21 cellular contexts compared by ENCODE assay signal in genomic region chr9:134125413-134126095, GRCh38. TPM values are rescaled to one million over a fixed set of nuclear protein-coding genes. Genes with fewer than 3 reads are reported as not detected.
DNase-seq lines count a peak whose midpoint lies in the region; ATAC-seq, FAIRE-seq and TF ChIP-seq lines count a peak whose summit lies in the region.
"Had no signal": no experiment of that assay in that cellular context is flagged by ENCODE, and none has a peak within 500 bp of the region (broad histone marks: within the 10 kb centered on the region; RNA-seq: fewer than 3 reads in every experiment).

No MANE protein-coding gene starts in this region.

- H2BK120ac ChIP-seq in H1 (replicated peaks; ENCODE audit: low read depth, low read length): no peak overlapping the region
- no peak overlapping the region for H2BK120ac ChIP-seq in mesenchymal stem cell (ENCODE audit: low read depth, low read length)

- TF ChIP-seq RAD21 in H1 (IDR thresholded peaks at IDR 0.05 in 1 of 2, conservative IDR thresholded peaks at IDR 0.05 in 1 of 2; ENCODE audit: low read depth in 2 of 2, low read length in 2 of 2): no peak

- H3K4me1 Mint-ChIP-seq in nephron progenitor cell: peaks cover 11% of the 10 kb centered on the region
- H3K4me1 Mint-ChIP-seq: CD4-positive, CD25-positive, alpha-beta regulatory T cell had no signal

- POLR2A ChIA-PET in H1 (lab: Charles Lee; ENCODE audit: partially characterized antibody): interaction anchor here (0.6 to 2.0 kb wide), 4 partner anchors 10 to 60 kb away, joined by 3 to 11 read pairs (median 3); partner anchors contain the start of gene WDR5

- H3K27ac ChIP-seq in H1 (ENCODE audit: low read depth, low read length): no peak overlapping the region
- no peak overlapping the region for H3K27ac ChIP-seq in mesenchymal stem cell (ENCODE audit: low read length, poor library complexity, severe bottlenecking)

- H3K9ac ChIP-seq in H1 (replicated peaks in 1 of 4; ENCODE audit: extremely low read depth in 1 of 4, low read depth in 3 of 4, low read length in 3 of 4) (no peak overlapping the region), mesenchymal stem cell (ENCODE audit: low read length) (no peak overlapping the region)

- no peak overlapping the region for H4K91ac ChIP-seq in H1 (replicated peaks; ENCODE audit: insufficient read length, low read length)
- H4K91ac ChIP-seq in mesenchymal stem cell (ENCODE audit: low read length): no peak overlapping the region

- CTCF ChIA-PET in H1 (lab: Charles Lee; ENCODE audit: partially characterized antibody): interaction anchor here (1.7 kb wide), 1 partner anchor 26 kb away, joined by 5 read pairs; no protein-coding TSS in a partner anchor

- H3K4me3 Mint-ChIP-seq in nephron progenitor cell: no peak overlapping the region
- H3K4me3 Mint-ChIP-seq: CD4-positive, CD25-positive, alpha-beta regulatory T cell had no signal

- no peak overlapping the region for H2AFZ ChIP-seq in H1 (ENCODE audit: low read length)
- no peak overlapping the region for H2AFZ ChIP-seq in mesenchymal stem cell (ENCODE audit: low read depth, low read length)

- no peak overlapping the region for H3K4me2 ChIP-seq in H1 (ENCODE audit: insufficient read depth in 1 of 2, low read depth in 2 of 2, low read length in 2 of 2)
- no peak overlapping the region for H3K4me2 ChIP-seq in mesenchymal stem cell (ENCODE audit: low read length, poor library complexity, severe bottlenecking)

- peak; percentile 41 for DNase-seq in Right ventricle myocardium superior
- DNase-seq in left cardiac atrium: no peak
- no peak for DNase-seq in H1 (ENCODE audit: low read depth in 1 of 2, low spot score in 2 of 2)
- no peak for DNase-seq in nephron progenitor cell
- DNase-seq in mesenchymal stem cell: no peak
- DNase-seq in NCI-H2171 treated with DMSO at 0.1 percent for 48 hours (lab: John Stamatoyannopoulos, UW): no peak
- no peak for DNase-seq in head of caudate nucleus
- DNase-seq: CD4-positive, CD25-positive, alpha-beta regulatory T cell; DMS79; Kasumi-1; NCI-H1417; NCI-H2029; NCI-H2227 treated with DMSO at 0.1 percent for 48 hours; NCI-H524 treated with DMSO at 0.1 percent for 48 hours; NK-92 treated with Interleukin-12 subunit alpha and Interleukin-12 subunit beta, amount 100 ng/mL, for 24 hours; OCI-M1 had no signal

- no peak overlapping the region for H3K23ac ChIP-seq in H1 (ENCODE audit: insufficient read length)
- H3K23ac ChIP-seq in mesenchymal stem cell (ENCODE audit: low read length in 2 of 2): peak overlapping the region in 1 of 2 experiments; percentile 64

- H2AK5ac ChIP-seq in H1 (ENCODE audit: low read depth, low read length): peak overlapping the region; percentile 28; the same call in 1 of the 2 replicates
- H2AK5ac ChIP-seq in mesenchymal stem cell (ENCODE audit: low read length, severe bottlenecking): no peak overlapping the region

- no peak overlapping the region for H4K8ac ChIP-seq in H1 (ENCODE audit: extremely low read depth, insufficient read depth, low read length)
- no peak overlapping the region for H4K8ac ChIP-seq in mesenchymal stem cell (ENCODE audit: low read length)

- H3K27me3 ChIP-seq in H1 (replicated peaks in 1 of 4; ENCODE audit: control insufficient read depth in 3 of 4, extremely low read depth in 1 of 4, insufficient read depth in 3 of 4, low read length in 3 of 4) (no peaks in the 10 kb centered on the region), mesenchymal stem cell (ENCODE audit: control insufficient read depth in 1 of 2, insufficient read depth in 1 of 2, low read length in 2 of 2) (peaks cover 10 to 26% of the 10 kb centered on the region in 2 experiments)

- 0 out of 7 replicates have a peak, but pooled peaks cover 0 to 3% (median 0%) of the 10 kb centered on the region in 4 experiments for H3K4me1 ChIP-seq in H1 (replicated peaks in 1 of 4; ENCODE audit: control insufficient read depth in 3 of 4, insufficient read depth in 4 of 4, low read length in 3 of 4)
- peaks cover 6% of the 10 kb centered on the region for H3K4me1 ChIP-seq in mesenchymal stem cell (ENCODE audit: control insufficient read depth, insufficient read depth, low read depth, low read length)

- H3K27me3 Mint-ChIP-seq in nephron progenitor cell (ENCODE audit: low read depth, poor library complexity): peaks cover 12% of the 10 kb centered on the region
- H3K27me3 Mint-ChIP-seq: CD4-positive, CD25-positive, alpha-beta regulatory T cell had no signal

- H3K4me3 ChIP-seq in H1 (ENCODE audit: extremely low read depth in 1 of 4, insufficient read depth in 2 of 4, low read depth in 3 of 4, low read length in 4 of 4) (no peak overlapping the region), mesenchymal stem cell (ENCODE audit: insufficient read depth in 1 of 2, low read depth in 1 of 2, low read length in 2 of 2) (no peak overlapping the region)

- H3K9me3 ChIP-seq in H1 (ENCODE audit: insufficient read depth in 2 of 2, low read depth in 1 of 2, low read length in 1 of 2) (no peaks in the 10 kb centered on the region), mesenchymal stem cell (ENCODE audit: control insufficient read depth, low read length) (no peaks in the 10 kb centered on the region)

- no peak overlapping the region for H2BK5ac ChIP-seq in H1 (ENCODE audit: low read depth, low read length)
- H2BK5ac ChIP-seq in mesenchymal stem cell (ENCODE audit: low read depth, low read length, poor library complexity, severe bottlenecking): no peak overlapping the region

- H2BK20ac ChIP-seq in H1 (ENCODE audit: low read length): no peak overlapping the region

- H3K4ac ChIP-seq in H1 (replicated peaks; ENCODE audit: insufficient read length, low read depth, low read length): no peak overlapping the region
- H3K4ac ChIP-seq in mesenchymal stem cell (ENCODE audit: low read depth in 1 of 2, low read length in 2 of 2): no peak overlapping the region

- TF ChIP-seq POLR2A in H1 (IDR thresholded peaks at IDR 0.05; ENCODE audit: control extremely low read depth in 1 of 2, low read depth in 2 of 2, low read length in 2 of 2): no peak

- intact Hi-C loops in Right ventricle myocardium superior (cut with DNase I): no loop called here
- intact Hi-C loops in left cardiac atrium (cut with DNase I): no loop called here
- intact Hi-C loops in head of caudate nucleus (cut with DNase I): no loop called here

- 84% methylated on average over 15 of the region's 16 CpGs; no CpG with 5 or more reads in 1 of the 2 experiments for WGBS in H1 (ENCODE audit: extremely low coverage in 1 of 2, insufficient coverage in 1 of 2, insufficient read length in 1 of 2, insufficient replicate concordance in 2 of 2, low coverage in 1 of 2, low lambda C conversion rate in 2 of 2, missing lambda C conversion rate in 1 of 2), 2 experiments
- 88% methylated on average over 15 of the region's 16 CpGs for WGBS in mesenchymal stem cell

- H3K9me3 Mint-ChIP-seq in nephron progenitor cell: peaks cover 10% of the 10 kb centered on the region
- H3K9me3 Mint-ChIP-seq: CD4-positive, CD25-positive, alpha-beta regulatory T cell had no signal

- no peaks in the 10 kb centered on the region for H3K36me3 Mint-ChIP-seq in nephron progenitor cell (ENCODE audit: low read depth)
- H3K36me3 Mint-ChIP-seq: CD4-positive, CD25-positive, alpha-beta regulatory T cell had no signal

- H3K79me2 ChIP-seq in H1 (ENCODE audit: control insufficient read depth in 1 of 2, insufficient read depth in 2 of 2, low read length in 2 of 2): no peaks in the 10 kb centered on the region

- no peak overlapping the region for H3K56ac ChIP-seq in H1 (replicated peaks; ENCODE audit: insufficient read length, low read depth, low read length)

- no peak for FAIRE-seq in H1 (lab: Jason Lieb, UNC)
- FAIRE-seq: GM12891, H54 had no signal

- H4K20me1 ChIP-seq in H1 (replicated peaks in 1 of 2; ENCODE audit: control insufficient read depth in 1 of 2, insufficient read depth in 2 of 2, low read length in 2 of 2): no peaks in the 10 kb centered on the region

- H3K27ac Mint-ChIP-seq in nephron progenitor cell: peak overlapping the region; percentile 67
- H3K27ac Mint-ChIP-seq: CD4-positive, CD25-positive, alpha-beta regulatory T cell had no signal

- TF ChIP-seq CTCF in H1 (IDR thresholded peaks at IDR 0.05; ENCODE audit: control extremely low read depth in 1 of 3, insufficient read depth in 1 of 3, low read depth in 1 of 3, low read length in 3 of 3) (no peak), nephron progenitor cell (IDR thresholded peaks at IDR 0.05) (no peak)

- H3K36me3 ChIP-seq in H1 (ENCODE audit: control insufficient read depth in 2 of 4, insufficient read depth in 4 of 4, low read length in 3 of 4) (no peaks in the 10 kb centered on the region), mesenchymal stem cell (ENCODE audit: control insufficient read depth in 1 of 2, insufficient read depth in 2 of 2, low read depth in 1 of 2, low read length in 2 of 2) (peaks cover 0 to 3% of the 10 kb centered on the region in 2 experiments)

- no peak overlapping the region for H4K5ac ChIP-seq in H1 (ENCODE audit: insufficient read length, low read depth, low read length)

- H2BK12ac ChIP-seq in H1 (ENCODE audit: low read depth, low read length) (0 out of 2 replicates have a peak overlapping the region, but pooled peaks have one; percentile 68), mesenchymal stem cell (ENCODE audit: low read length in 2 of 2) (no peak overlapping the region)

- no peak for TF ChIP-seq EP300 in H1 (IDR thresholded peaks at IDR 0.05; ENCODE audit: borderline replicate concordance in 1 of 2, low read depth in 2 of 2, low read length in 2 of 2)

- H3K79me1 ChIP-seq in H1 (ENCODE audit: low read depth, low read length) (no peaks in the 10 kb centered on the region), mesenchymal stem cell (replicated peaks; ENCODE audit: low read length, poor library complexity, severe bottlenecking) (no peaks in the 10 kb centered on the region)

- H3K18ac ChIP-seq in H1 (ENCODE audit: extremely low read depth, low read length) (no peak overlapping the region), mesenchymal stem cell (ENCODE audit: low read depth in 1 of 2, low read length in 2 of 2) (no peak overlapping the region)

- H3K14ac ChIP-seq in H1 (ENCODE audit: insufficient read length) (no peak overlapping the region), mesenchymal stem cell (ENCODE audit: low read length in 2 of 2) (peak overlapping the region in 1 of 2 experiments; percentile 28)

- ATAC-seq in Right ventricle myocardium superior (ENCODE audit: poor library complexity): no peak
- ATAC-seq in left cardiac atrium: no peak
- ATAC-seq in GM19035 (IDR thresholded peaks at IDR 0.05; ENCODE audit: unreplicated experiment): no peak

- no peaks in the 10 kb centered on the region for H3K23me2 ChIP-seq in H1 (ENCODE audit: low read depth, low read length)

- H2BK15ac ChIP-seq in H1 (ENCODE audit: low read length) (peak overlapping the region; percentile 61; the same call in 1 of the 2 replicates), mesenchymal stem cell (ENCODE audit: low read depth, poor library complexity, severe bottlenecking) (no peak overlapping the region)

RNA-seq across cellular contexts. Expression of gene WDR5, which starts 10.3 kb away (rescaled TPM):
- 17.5 TPM for total RNA-seq in Right ventricle myocardium superior
- 10 to 100 TPM; 16.0 to 20.3 TPM for total RNA-seq in left cardiac atrium
- 68.1 and 69.7 TPM in 2 replicates for total RNA-seq in H1 (2021; fragmentation: NEBNext Ultra II Directional; extraction: Animal tissue kit (Norgen Biotek cat#: 25700))
- polyA plus RNA-seq in H1 (2011; rRNA removed): 38.4 and 60.6 TPM in 2 replicates
- polyA plus RNA-seq in H1 (2011; cell fraction: cytosol; rRNA removed): 56.9 TPM
- 76.4 TPM for polyA plus RNA-seq in H1 (2011; cell fraction: nucleus; rRNA removed)
- 42.0 to 58.2 TPM (median 56.5 TPM) in 4 replicates for polyA plus RNA-seq in H1 (2012, experiment 1 of 2)
- polyA plus RNA-seq in H1 (2012, experiment 2 of 2): 44.3 TPM
- 35.2 TPM for polyA plus RNA-seq in H1 (2013, experiment 1 of 2)
- 36.8 TPM for polyA plus RNA-seq in H1 (2013, experiment 2 of 2)
- polyA minus RNA-seq in H1 (2011; rRNA and poly(A)+ RNA removed): 22.2 and 24.4 TPM in 2 replicates
- 25.7 TPM for polyA minus RNA-seq in H1 (2011; cell fraction: cytosol; rRNA and poly(A)+ RNA removed)
- polyA minus RNA-seq in H1 (2011; cell fraction: nucleus; rRNA and poly(A)+ RNA removed): 26.3 TPM
- 15.8 TPM for polyA plus RNA-seq in mesenchymal stem cell (2013, experiment 1 of 2)
- 15.4 TPM for polyA plus RNA-seq in mesenchymal stem cell (2013, experiment 2 of 2)

RNA-seq across cellular contexts. Expression of gene RNU6ATAC, which starts 38.8 kb away (rescaled TPM):
- total RNA-seq in Right ventricle myocardium superior: 351 TPM
- total RNA-seq in left cardiac atrium: 100 to 1,000 TPM; 307 to 456 TPM
- total RNA-seq in H1 (2021; fragmentation: NEBNext Ultra II Directional; extraction: Animal tissue kit (Norgen Biotek cat#: 25700)): 159 and 179 TPM in 2 replicates
- polyA plus RNA-seq in H1 (2011; rRNA removed): not detected in 2 replicates
- not detected for polyA plus RNA-seq in H1 (2011; cell fraction: cytosol; rRNA removed)
- polyA plus RNA-seq in H1 (2011; cell fraction: nucleus; rRNA removed): not detected
- not detected in 4 replicates for polyA plus RNA-seq in H1 (2012, experiment 1 of 2)
- not detected for polyA plus RNA-seq in H1 (2012, experiment 2 of 2)
- not detected for polyA plus RNA-seq in H1 (2013, experiment 1 of 2)
- polyA plus RNA-seq in H1 (2013, experiment 2 of 2): not detected
- under 0.01 TPM in 2 replicates for polyA minus RNA-seq in H1 (2011; rRNA and poly(A)+ RNA removed)
- polyA minus RNA-seq in H1 (2011; cell fraction: cytosol; rRNA and poly(A)+ RNA removed): 3,004 TPM
- under 0.01 TPM for polyA minus RNA-seq in H1 (2011; cell fraction: nucleus; rRNA and poly(A)+ RNA removed)
- polyA plus RNA-seq in mesenchymal stem cell (2013, experiment 1 of 2): not detected
- not detected for polyA plus RNA-seq in mesenchymal stem cell (2013, experiment 2 of 2)
- total RNA-seq: G401, SK-MEL-5 had no signal
- polyA plus RNA-seq: CD4-positive, CD25-positive, alpha-beta regulatory T cell had no signal

RNA-seq across cellular contexts. Expression of gene BRD3, which starts 57.7 kb away (rescaled TPM):
- total RNA-seq in Right ventricle myocardium superior (23.2 TPM), left cardiac atrium (10 to 100 TPM; 25.5 to 28.0 TPM)
- total RNA-seq in H1 (2021; fragmentation: NEBNext Ultra II Directional; extraction: Animal tissue kit (Norgen Biotek cat#: 25700)): 82.7 and 87.8 TPM in 2 replicates
- 31.0 and 38.4 TPM in 2 replicates for polyA plus RNA-seq in H1 (2011; rRNA removed)
- polyA plus RNA-seq in H1 (2011; cell fraction: cytosol; rRNA removed): 15.4 TPM
- 36.5 TPM for polyA plus RNA-seq in H1 (2011; cell fraction: nucleus; rRNA removed)
- polyA plus RNA-seq in H1 (2012, experiment 1 of 2): 46.3 to 49.6 TPM (median 47.8 TPM) in 4 replicates
- polyA plus RNA-seq in H1 (2012, experiment 2 of 2): 24.5 TPM
- 34.4 TPM for polyA plus RNA-seq in H1 (2013, experiment 1 of 2)
- 34.5 TPM for polyA plus RNA-seq in H1 (2013, experiment 2 of 2)
- 15.6 and 21.7 TPM in 2 replicates for polyA minus RNA-seq in H1 (2011; rRNA and poly(A)+ RNA removed)
- 51.7 TPM for polyA minus RNA-seq in H1 (2011; cell fraction: cytosol; rRNA and poly(A)+ RNA removed)
- polyA minus RNA-seq in H1 (2011; cell fraction: nucleus; rRNA and poly(A)+ RNA removed): 35.8 TPM
- polyA plus RNA-seq in mesenchymal stem cell (2013, experiment 1 of 2): 15.9 TPM
- 15.0 TPM for polyA plus RNA-seq in mesenchymal stem cell (2013, experiment 2 of 2)
